In genomic region chr3:159832024-159832423, GRCh38 we compare ENCODE assay signal across 12 cellular contexts. TPM values are rescaled to one million over a fixed set of nuclear protein-coding genes. Genes with fewer than 3 reads are reported as not detected.
DNase-seq lines count a peak whose midpoint lies in the region; ATAC-seq and TF ChIP-seq lines count a peak whose summit lies in the region.
"Had no signal": no experiment of that assay in that cellular context is flagged by ENCODE, and none has a peak within 500 bp of the region (broad histone marks: within the 10 kb centered on the region; RNA-seq: fewer than 3 reads in every experiment).

No MANE protein-coding gene starts in this region.

- TF ChIP-seq POLR2A in stomach (IDR thresholded peaks at IDR 0.05), result no peak

- 46 to 71% (median 61%) methylated on average over 2 of the region's 2 CpGs for WGBS in stomach, 5 donors

- TF ChIP-seq EP300 in stomach (IDR thresholded peaks at IDR 0.05), result no peak

- H3K27me3 ChIP-seq in SJCRH30, result no peaks in the 10 kb centered on the region
- no peaks in the 10 kb centered on the region for H3K27me3 ChIP-seq in stomach

- H3K27ac ChIP-seq in SJCRH30 (no peak overlapping the region), stomach (no peak overlapping the region)
- H3K27ac ChIP-seq: 22Rv1 had no signal

- intact Hi-C loops in stomach (cut with DNase I; ENCODE audit: low total_unique reads), result no loop called here

- ATAC-seq in HG02852 (IDR thresholded peaks at IDR 0.05; ENCODE audit: unreplicated experiment), result peak; percentile 92
- ATAC-seq: activated CD8-positive, alpha-beta memory T cell treated with anti-CD3 and anti-CD28 coated beads, Interleukin-2, amount 10 ng/mL, durations not matched to agents 7 days and 5 days had no signal

- H3K36me3 ChIP-seq in SJCRH30, result no peaks in the 10 kb centered on the region
- no peaks in the 10 kb centered on the region for H3K36me3 ChIP-seq in stomach

- H3K9me3 ChIP-seq in SJCRH30 (replicated peaks) (no peaks in the 10 kb centered on the region), stomach (no peaks in the 10 kb centered on the region)

- H3K4me1 ChIP-seq in SJCRH30 (peaks cover 39% of the 10 kb centered on the region), stomach (peaks cover 0 to 44% (median 22%) of the 10 kb centered on the region in 4 donors)

- in situ Hi-C loops in KBM-7 (cut with MboI; ENCODE audit: low pct_unique_long_range_greater_than_20kb, low sequenced_read_pairs), result no loop called here

- TF ChIP-seq CTCF in stomach (IDR thresholded peaks at IDR 0.05), result no peak

- peak; percentile 32 for DNase-seq in NCI-H1417 treated with DMSO at 0.1 percent for 48 hours (lab: John Stamatoyannopoulos, UW)
- no peak for DNase-seq in NCI-H1417 (lab: John Stamatoyannopoulos, UW)
- DNase-seq in KBM-7, result peak; percentile 92
- DNase-seq in SJCRH30, result no peak
- DNase-seq in H4 (ENCODE audit: low spot score), result no peak
- no peak for DNase-seq in HuH-7 (ENCODE audit: low spot score)
- no peak for DNase-seq in stomach
- DNase-seq: activated CD8-positive, alpha-beta memory T cell treated with anti-CD3 and anti-CD28 coated beads, Interleukin-2, amount 10 ng/mL, durations not matched to agents 7 days and 5 days; KG1; nephron progenitor cell had no signal

- H3K4me3 ChIP-seq in SJCRH30 (no peak overlapping the region), stomach (no peak overlapping the region)

RNA-seq across cellular contexts. Expression of gene SCHIP1, which starts 7.6 kb away (rescaled TPM):
- total RNA-seq in SJCRH30 (2014; rRNA removed; shearing (Covaris generic)), result 1.5 and 2.2 TPM in 2 replicates
- total RNA-seq in H4 (2014; rRNA removed; shearing (Covaris generic)), result 3.2 and 3.4 TPM in 2 replicates
- total RNA-seq in stomach, result 10 to 100 TPM in 2 of 5 donors, 1 to 10 TPM in 1, not detected in 2; 7.1 to 21.0 (median 18.7) TPM
- polyA plus RNA-seq in stomach, result 1 to 10 TPM; 1.2 to 8.9 (median 1.7) TPM

Comparison
In these comparisons a context has a peak if more than half of its experiments do, and no peak if none do; other contexts are left out.
1. DNase-seq: peak in NCI-H1417 treated with DMSO at 0.1 percent for 48 hours (single experiment) and KBM-7 (single experiment); none in NCI-H1417 (0 of 3), SJCRH30 (0 of 2), H4 (single experiment), HuH-7 (single experiment) and stomach (single experiment).